In the genomic region with DNA sequence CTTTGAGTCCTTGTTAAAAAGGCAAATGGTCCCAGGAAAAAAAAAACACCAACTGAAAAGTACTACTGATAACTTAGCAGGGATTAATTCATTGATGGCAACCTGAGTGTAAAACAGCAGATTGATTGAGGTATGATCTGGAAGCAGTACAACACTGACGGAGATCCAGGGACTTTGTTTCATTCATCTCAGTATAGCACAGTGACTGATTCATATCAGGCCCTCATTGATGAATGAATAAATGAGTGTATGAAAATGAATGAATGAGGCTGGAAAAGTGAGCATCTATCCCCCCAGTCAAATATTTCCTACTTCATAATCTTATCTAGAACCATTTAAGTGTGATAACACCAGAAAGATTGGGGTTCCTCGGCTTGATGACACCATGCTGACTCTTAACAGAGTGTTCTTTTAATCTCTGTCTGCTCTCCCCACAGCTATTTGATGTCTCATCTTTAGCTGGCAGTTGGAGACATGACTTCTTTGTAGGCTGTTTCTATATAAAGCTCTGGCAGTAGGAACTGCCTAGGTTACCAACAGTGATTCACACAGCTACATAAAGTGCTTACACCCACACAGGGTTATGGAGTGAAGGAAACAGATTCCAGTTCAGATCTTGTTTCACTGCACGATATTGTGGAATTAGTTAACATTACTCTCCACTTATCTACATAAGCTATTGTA, we compare ENCODE assay signal across 10 cellular contexts. TPM values are rescaled to one million over a fixed set of nuclear protein-coding genes. Genes with fewer than 3 reads are reported as not detected.
DNase-seq lines count a peak whose midpoint lies in the region; ATAC-seq, FAIRE-seq and TF ChIP-seq lines count a peak whose summit lies in the region.
"Had no signal": no experiment of that assay in that cellular context is flagged by ENCODE, and none has a peak within 500 bp of the region (broad histone marks: within the 10 kb centered on the region; RNA-seq: fewer than 3 reads in every experiment).

No MANE protein-coding gene starts in this region.

- no peaks in the 10 kb centered on the region for H3K36me3 Mint-ChIP-seq in astrocyte (ENCODE audit: low read depth, unreplicated experiment)

- H3K4me1 Mint-ChIP-seq in astrocyte (ENCODE audit: low read depth, unreplicated experiment), result peaks cover 11% of the 10 kb centered on the region

- no peak overlapping the region for H2AFZ ChIP-seq in astrocyte (ENCODE audit: low read depth, low read length)

- H3K4me2 ChIP-seq in astrocyte (ENCODE audit: low read length), result peak overlapping the region; percentile 71

- no peaks in the 10 kb centered on the region for H4K20me1 ChIP-seq in astrocyte (ENCODE audit: insufficient read depth, low read length)

- DNase-seq in AG04449 (ENCODE audit: low read depth, low spot score) (peak; percentile 80), HCEC 1CT (peak; percentile 93), astrocyte (ENCODE audit: low read depth) (peak; percentile 96), kidney epithelial cell (ENCODE audit: low read depth) (peak; percentile 76), NCI-H2171 treated with DMSO at 0.1 percent for 48 hours (lab: John Stamatoyannopoulos, UW) (no peak), NCI-H69 (lab: John Stamatoyannopoulos, UW) (no peak), GM19239 (ENCODE audit: insufficient read length, low spot score) (no peak)
- DNase-seq: stimulated activated CD4-positive, alpha-beta T cell treated with anti-CD3 and anti-CD28 coated beads, Interleukin-1b, Interleukin-23, amount 100 ng/mL, for 48 hours had no signal

- no peaks in the 10 kb centered on the region for H3K9me3 ChIP-seq in astrocyte (ENCODE audit: insufficient read depth, low read depth, low read length)
- H3K9me3 ChIP-seq: SJCRH30 had no signal

- H3K4me3 Mint-ChIP-seq in astrocyte (ENCODE audit: unreplicated experiment), result no peak overlapping the region

- peak overlapping the region; percentile 81 for H3K27ac ChIP-seq in astrocyte (ENCODE audit: low read depth, low read length)
- H3K27ac ChIP-seq: SJCRH30 had no signal

- TF ChIP-seq CTCF in AG04449 (IDR thresholded peaks at IDR 0.05; ENCODE audit: insufficient read depth, low read length, missing control alignments), result no peak
- TF ChIP-seq CTCF in astrocyte (IDR thresholded peaks at IDR 0.05; ENCODE audit: insufficient read depth, low read depth, low read length), result no peak
- no peak for TF ChIP-seq CTCF in kidney epithelial cell (IDR thresholded peaks at IDR 0.05; ENCODE audit: insufficient read depth, low read length, poor library complexity, severe bottlenecking)

- peak overlapping the region; percentile 97 for H3K27ac Mint-ChIP-seq in astrocyte (ENCODE audit: unreplicated experiment)

- no peaks in the 10 kb centered on the region for H3K27me3 Mint-ChIP-seq in astrocyte (ENCODE audit: low read depth, unreplicated experiment)

- no peak for ATAC-seq in GM18873 (IDR thresholded peaks at IDR 0.05; ENCODE audit: low FRiP score, unreplicated experiment)

- H3K4me1 ChIP-seq in astrocyte (ENCODE audit: insufficient read depth, low read length), result peaks cover 10% of the 10 kb centered on the region
- H3K4me1 ChIP-seq: SJCRH30 had no signal

- H3K4me3 ChIP-seq in AG04449 (ENCODE audit: low read depth, low read length), result no peak overlapping the region
- H3K4me3 ChIP-seq in astrocyte (ENCODE audit: insufficient read depth, low read depth, low read length), result no peak overlapping the region
- H3K4me3 ChIP-seq in kidney epithelial cell (ENCODE audit: low read depth, low read length), result no peak overlapping the region
- H3K4me3 ChIP-seq: SJCRH30 had no signal

- CTCF ChIA-PET in AG04449 (lab: Yijun Ruan, JAX), result no interaction called here

- FAIRE-seq in astrocyte (lab: Jason Lieb, UNC), result peak; percentile 100
- FAIRE-seq in GM19239 (lab: Jason Lieb, UNC), result no peak

- H3K27me3 ChIP-seq in astrocyte (ENCODE audit: insufficient read depth, low read length) (no peaks in the 10 kb centered on the region), kidney epithelial cell (ENCODE audit: control insufficient read depth, insufficient read depth, low read length) (no peaks in the 10 kb centered on the region)
- H3K27me3 ChIP-seq: SJCRH30 had no signal

- H3K79me2 ChIP-seq in astrocyte (ENCODE audit: insufficient read depth, low read length), result no peaks in the 10 kb centered on the region

- POLR2A ChIA-PET in AG04449 (lab: Yijun Ruan, JAX), result no interaction called here

- no peaks in the 10 kb centered on the region for H3K36me3 ChIP-seq in astrocyte (ENCODE audit: insufficient read depth, low read length)
- no peaks in the 10 kb centered on the region for H3K36me3 ChIP-seq in kidney epithelial cell (ENCODE audit: control insufficient read depth, insufficient read depth, low read length)
- H3K36me3 ChIP-seq: SJCRH30 had no signal

- no peaks in the 10 kb centered on the region for H3K9me3 Mint-ChIP-seq in astrocyte (ENCODE audit: unreplicated experiment)

- H3K9ac ChIP-seq in astrocyte (ENCODE audit: low read length), result peak overlapping the region; percentile 64

RNA-seq across cellular contexts. Expression of a gene that starts 18.6 kb away (rescaled TPM):
- total RNA-seq in astrocyte (14.9 and 17.5 TPM in 2 replicates), kidney epithelial cell (0.33 and 1.8 TPM in 2 replicates)
- total RNA-seq: SJCRH30 had no signal

Comparison
In these comparisons a context has a peak if more than half of its experiments do, and no peak if none do; other contexts are left out.
1. DNase-seq: peak in AG04449 (single experiment), HCEC 1CT (single experiment), astrocyte (single experiment) and kidney epithelial cell (single experiment); none in NCI-H2171 treated with DMSO at 0.1 percent for 48 hours (single experiment), NCI-H69 (single experiment) and GM19239 (single experiment).